8 cellular contexts compared by ENCODE assay signal in genomic region chr6:28683945-28684538, GRCh38.
DNase-seq lines count a peak whose midpoint lies in the region; ATAC-seq and TF ChIP-seq lines count a peak whose summit lies in the region.
"Had no signal": no experiment of that assay in that cellular context is flagged by ENCODE, and none has a peak within 500 bp of the region (broad histone marks: within the 10 kb centered on the region; RNA-seq: fewer than 3 reads in every experiment).

No MANE protein-coding gene starts in this region.

- no peaks in the 10 kb centered on the region for H3K4me1 ChIP-seq in gastrocnemius medialis

- H3K4me3 Mint-ChIP-seq in naive B cell = no peak overlapping the region

- in situ Hi-C loops in gastrocnemius medialis (cut with MboI; ENCODE audit: low sequenced_read_pairs in 4 of 4) = loop anchor here (10.0 to 25.0 kb wide), 2 partner anchors 903 to 911 kb away; partner anchors contain the start of gene OR2H2 (in 3 of the 4)

- peaks cover 4 to 23% (median 7%) of the 10 kb centered on the region in 3 donors for H3K27me3 ChIP-seq in gastrocnemius medialis

- peaks cover 69 to 84% (median 73%) of the 10 kb centered on the region in 3 donors for H3K27me3 Mint-ChIP-seq in naive B cell

- peaks cover 0 to 3% (median 0%) of the 10 kb centered on the region in 3 donors for H3K4me1 Mint-ChIP-seq in naive B cell

- no peaks in the 10 kb centered on the region for H3K9me3 ChIP-seq in gastrocnemius medialis

- ATAC-seq in HG02885 (IDR thresholded peaks at IDR 0.05; ENCODE audit: poor library complexity, unreplicated experiment) = peak; percentile 44
- ATAC-seq in naive B cell (ENCODE audit: low read depth in 2 of 2) = no peak
- ATAC-seq in gastrocnemius medialis = no peak

- H3K27ac ChIP-seq in gastrocnemius medialis = no peak overlapping the region

- no peaks in the 10 kb centered on the region for H3K9me3 Mint-ChIP-seq in naive B cell
- H3K9me3 Mint-ChIP-seq: activated T-cell treated with anti-CD3 and anti-CD28 coated beads, Interleukin-2, amount 50 U/mL, for 72 hours had no signal

- no peak overlapping the region for H3K27ac Mint-ChIP-seq in naive B cell
- H3K27ac Mint-ChIP-seq: activated T-cell treated with anti-CD3 and anti-CD28 coated beads, Interleukin-2, amount 50 U/mL, for 72 hours had no signal

- intact Hi-C loops in gastrocnemius medialis (cut with DNase I; ENCODE audit: low total_unique reads) = no loop called here

- H3K36me3 ChIP-seq in gastrocnemius medialis = no peaks in the 10 kb centered on the region

- no peaks in the 10 kb centered on the region for H3K36me3 Mint-ChIP-seq in naive B cell

- no peak overlapping the region for H3K4me3 ChIP-seq in gastrocnemius medialis

- peak; percentile 7 for DNase-seq in DMS53 treated with DMSO at 0.1 percent for 48 hours (lab: John Stamatoyannopoulos, UW; ENCODE audit: unreplicated experiment)
- DNase-seq in OCI-M1 (lab: John Stamatoyannopoulos, UW) = peak; percentile 81
- DNase-seq in dedifferentiated amniotic fluid mesenchymal stem cell (ENCODE audit: extremely low spot score) = peak; percentile 42
- peak; percentile 11 for DNase-seq in naive B cell
- no peak for DNase-seq in gastrocnemius medialis
- DNase-seq in activated CD4-positive, alpha-beta T cell treated with anti-CD3 and anti-CD28 coated beads, Interleukin-2, amount 50 U/mL, for 48 hours = no peak

- no peak for TF ChIP-seq POLR2A in gastrocnemius medialis (IDR thresholded peaks at IDR 0.05)

- peak in 2 of 5 experiments; percentile 10 to 33 for TF ChIP-seq CTCF in gastrocnemius medialis (IDR thresholded peaks at IDR 0.05 in 4 of 5, conservative IDR thresholded peaks at IDR 0.05 in 1 of 5)

Comparison
In these comparisons a context has a peak if more than half of its experiments do, and no peak if none do; other contexts are left out.
1. DNase-seq: peak in DMS53 treated with DMSO at 0.1 percent for 48 hours (single experiment), OCI-M1 (single experiment), dedifferentiated amniotic fluid mesenchymal stem cell (single experiment) and naive B cell (single experiment); none in gastrocnemius medialis (0 of 2) and activated CD4-positive, alpha-beta T cell treated with anti-CD3 and anti-CD28 coated beads, Interleukin-2, amount 50 U/mL, for 48 hours (0 of 2).